14 cellular contexts compared by ENCODE assay signal in the genomic region with DNA sequence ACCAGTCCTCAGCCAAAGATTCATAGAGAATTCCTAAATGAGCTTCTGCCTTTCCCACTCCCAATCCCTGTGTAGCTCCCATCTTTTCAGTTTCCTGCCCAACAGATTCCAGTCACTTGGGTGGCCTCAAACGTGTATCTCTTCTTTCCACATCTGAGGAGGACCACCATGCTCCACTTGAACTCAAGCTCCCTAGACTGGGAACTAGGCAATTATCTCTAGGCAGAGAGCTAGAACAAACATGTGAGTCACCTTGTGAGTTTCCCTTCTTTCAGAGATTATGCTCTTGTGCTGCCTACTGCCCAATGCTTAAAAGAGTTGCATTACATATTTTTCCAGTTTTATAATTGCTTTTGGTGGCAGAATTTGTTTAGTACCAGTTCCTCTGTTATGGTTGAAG.
A peak's percentile ranks its signal among the peaks of the same experiment; 100 is the strongest.
DNase-seq lines count a peak whose midpoint lies in the region; ATAC-seq and TF ChIP-seq lines count a peak whose summit lies in the region.
"Had no signal": no experiment of that assay in that cellular context is flagged by ENCODE, and none has a peak within 500 bp of the region (broad histone marks: within the 10 kb centered on the region; RNA-seq: fewer than 3 reads in every experiment).

No MANE protein-coding gene starts in this region.

- TF ChIP-seq CTCF in MCF 10A (IDR thresholded peaks at IDR 0.05; ENCODE audit: unreplicated experiment) (no peak), breast epithelium (IDR thresholded peaks at IDR 0.05) (no peak), fibroblast of the aortic adventitia (IDR thresholded peaks at IDR 0.05; ENCODE audit: insufficient read depth, low read length) (peak; percentile 2), upper lobe of right lung (IDR thresholded peaks at IDR 0.05) (no peak), nephron progenitor cell (IDR thresholded peaks at IDR 0.05) (no peak)

- H3K4me3 ChIP-seq in breast epithelium (no peak overlapping the region), fibroblast of the aortic adventitia (ENCODE audit: low read depth, low read length) (no peak overlapping the region), upper lobe of right lung (no peak overlapping the region)
- H3K4me3 ChIP-seq: ovary, tibial nerve had no signal

- BruUV-seq in MCF 10A (replicated peaks; lab: Mats Ljungman, UMichigan) = no TSS peak

- H3K9me3 Mint-ChIP-seq in MCF 10A (ENCODE audit: unreplicated experiment) = no peaks in the 10 kb centered on the region
- no peaks in the 10 kb centered on the region for H3K9me3 Mint-ChIP-seq in nephron progenitor cell

- H3K9me3 ChIP-seq in breast epithelium (no peaks in the 10 kb centered on the region), upper lobe of right lung (no peaks in the 10 kb centered on the region)
- H3K9me3 ChIP-seq: ovary, tibial nerve had no signal

- CTCF ChIA-PET in MCF 10A (lab: Yijun Ruan, JAX) = interaction anchor here (0.5 to 1.0 kb wide), 5 partner anchors 14 to 233 kb away, joined by 3 to 6 read pairs (median 3); no protein-coding TSS in a partner anchor

- peak; percentile 26 for DNase-seq in MCF 10A (ENCODE audit: unreplicated experiment)
- DNase-seq in breast epithelium (ENCODE audit: low spot score in 2 of 2) = no peak
- DNase-seq in SW480 (ENCODE audit: low spot score) = peak; percentile 22
- DNase-seq in fibroblast of the aortic adventitia (ENCODE audit: low read depth) = peak; percentile 76
- DNase-seq in upper lobe of right lung = no peak
- DNase-seq in nephron progenitor cell = no peak
- DNase-seq: activated CD4-positive, alpha-beta T cell treated with anti-CD3 and anti-CD28 coated beads for 4 hours; activated naive CD4-positive, alpha-beta T cell; NCI-H2081 treated with DMSO at 0.1 percent for 48 hours; ovary; SHP77 treated with DMSO at 0.1 percent for 48 hours had no signal

- H3K4me1 ChIP-seq in breast epithelium (no peaks in the 10 kb centered on the region), upper lobe of right lung (no peaks in the 10 kb centered on the region)

- H3K36me3 Mint-ChIP-seq in MCF 10A (ENCODE audit: insufficient read depth, unreplicated experiment) (no peaks in the 10 kb centered on the region), nephron progenitor cell (ENCODE audit: low read depth) (no peaks in the 10 kb centered on the region)

- H3K27me3 ChIP-seq in breast epithelium (no peaks in the 10 kb centered on the region), upper lobe of right lung (no peaks in the 10 kb centered on the region)
- H3K27me3 ChIP-seq: ovary, tibial nerve had no signal

- H3K4me3 Mint-ChIP-seq in MCF 10A (ENCODE audit: unreplicated experiment) = no peak overlapping the region
- no peak overlapping the region for H3K4me3 Mint-ChIP-seq in nephron progenitor cell

- ATAC-seq in upper lobe of right lung (peak; percentile 43), HG02623 (IDR thresholded peaks at IDR 0.05; ENCODE audit: unreplicated experiment) (no peak), HG02970 (IDR thresholded peaks at IDR 0.05; ENCODE audit: low FRiP score, unreplicated experiment) (no peak)

- TF ChIP-seq POLR2A in breast epithelium (IDR thresholded peaks at IDR 0.05) = no peak

- H3K36me3 ChIP-seq in breast epithelium (no peaks in the 10 kb centered on the region), upper lobe of right lung (no peaks in the 10 kb centered on the region)
- H3K36me3 ChIP-seq: ovary, tibial nerve had no signal

- intact Hi-C loops in MCF 10A (cut with micrococcal nuclease) = no loop called here
- intact Hi-C loops in breast epithelium (cut with DNase I; ENCODE audit: low total_unique reads) = no loop called here
- intact Hi-C loops in upper lobe of right lung (cut with DNase I) = no loop called here

- H3K27ac ChIP-seq in breast epithelium = no peak overlapping the region
- H3K27ac ChIP-seq in upper lobe of right lung = no peak overlapping the region
- H3K27ac ChIP-seq: ovary, tibial nerve had no signal

- H3K27ac Mint-ChIP-seq in MCF 10A (ENCODE audit: low read depth, unreplicated experiment) (no peak overlapping the region), nephron progenitor cell (no peak overlapping the region)

- H3K27me3 Mint-ChIP-seq in MCF 10A (ENCODE audit: insufficient read depth, unreplicated experiment) (no peaks in the 10 kb centered on the region), nephron progenitor cell (ENCODE audit: low read depth, poor library complexity) (no peaks in the 10 kb centered on the region)

- peaks cover 11% of the 10 kb centered on the region for H3K4me1 Mint-ChIP-seq in MCF 10A (ENCODE audit: insufficient read depth, unreplicated experiment)
- peaks cover 6% of the 10 kb centered on the region for H3K4me1 Mint-ChIP-seq in nephron progenitor cell

- POLR2A ChIA-PET in MCF 10A (lab: Yijun Ruan, JAX) = interaction anchor here (0.9 kb wide), 1 partner anchor 10 kb away, joined by 4 read pairs; no protein-coding TSS in a partner anchor

Comparison
In these comparisons a context has a peak if more than half of its experiments do, and no peak if none do; other contexts are left out.
1. DNase-seq: peak in MCF 10A (single experiment), SW480 (single experiment) and fibroblast of the aortic adventitia (single experiment); none in breast epithelium (0 of 2), upper lobe of right lung (single experiment) and nephron progenitor cell (single experiment).